In the genomic region with DNA sequence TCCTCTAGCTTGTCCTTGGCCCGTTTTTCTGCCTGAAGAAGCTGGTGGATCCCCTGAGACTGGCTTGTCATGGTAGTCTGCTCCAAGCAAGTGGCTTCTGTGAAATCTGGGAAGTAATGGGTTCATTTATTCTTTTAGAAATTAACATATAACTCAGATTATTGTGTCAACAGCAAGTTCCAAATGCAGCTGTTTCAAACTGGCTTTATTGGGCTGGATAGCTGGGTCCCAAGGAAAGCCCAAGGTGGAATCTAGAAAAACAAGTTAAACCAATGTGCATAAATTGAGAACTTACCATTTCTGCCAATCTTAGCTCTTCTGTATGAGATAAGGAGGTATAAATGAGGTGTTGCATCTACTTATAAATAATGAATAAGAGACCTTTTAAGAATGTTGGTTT, we compare ENCODE assay signal across 22 cellular contexts. TPM values are rescaled to one million over a fixed set of nuclear protein-coding genes. Genes with fewer than 3 reads are reported as not detected.
"Had no signal": no experiment of that assay in that cellular context is flagged by ENCODE, and none has a peak within 500 bp of the region (broad histone marks: within the 10 kb centered on the region; RNA-seq: fewer than 3 reads in every experiment).

A gene with protein sequence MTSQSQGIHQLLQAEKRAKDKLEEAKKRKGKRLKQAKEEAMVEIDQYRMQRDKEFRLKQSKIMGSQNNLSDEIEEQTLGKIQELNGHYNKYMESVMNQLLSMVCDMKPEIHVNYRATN (minus strand): TSS at position 101 of the 400 bp plus-strand sequence. CDS start 30 bp downstream, at position 71.

- H3K27ac Mint-ChIP-seq: activated naive CD4-positive, alpha-beta T cell treated with anti-CD3 and anti-CD28 coated beads, Interleukin-2, amount 10 ng/mL, durations not matched to agents 7 days and 5 days; activated T-helper 1 cell treated with anti-CD3 and anti-CD28 coated beads, Interleukin-12 subunit alpha, Interleukin-12 subunit beta, Interleukin-2, Interleukin-4 antibody, amounts not matched to agents 30 ng/mL and 10 ng/mL and 1 ng/mL, durations not matched to agents 14 hours and 24 hours and 36 hours had no signal

- H3K9me3 Mint-ChIP-seq: activated naive CD4-positive, alpha-beta T cell treated with anti-CD3 and anti-CD28 coated beads, Interleukin-2, amount 10 ng/mL, durations not matched to agents 7 days and 5 days had no signal

- H3K36me3 ChIP-seq: breast epithelium, neutrophil, right atrium auricular region, tibial artery had no signal

- DNase-seq: activated CD4-positive, alpha-beta T cell treated with anti-CD3 and anti-CD28 coated beads, Interleukin-2, amount 50 U/mL, for 48 hours; activated CD8-positive, alpha-beta memory T cell treated with anti-CD3 and anti-CD28 coated beads, Interleukin-2, amount 10 ng/mL, durations not matched to agents 7 days and 5 days; activated naive CD4-positive, alpha-beta T cell treated with anti-CD3 and anti-CD28 coated beads, Interleukin-2, amount 10 ng/mL, durations not matched to agents 7 days and 5 days; aorta; dermis blood vessel endothelial cell; hippocampal formation; kidney glomerular epithelial cell; stimulated activated CD4-positive, alpha-beta T cell treated with anti-CD3 and anti-CD28 coated beads, Interleukin-4, amount 100 ng/mL, for 4 hours; T-helper 2 cell; tibial artery had no signal

- H3K27me3 Mint-ChIP-seq: activated CD8-positive, alpha-beta memory T cell treated with anti-CD3 and anti-CD28 coated beads, Interleukin-2, amount 10 ng/mL, durations not matched to agents 7 days and 5 days; activated naive CD4-positive, alpha-beta T cell treated with anti-CD3 and anti-CD28 coated beads, Interleukin-2, amount 10 ng/mL, durations not matched to agents 7 days and 5 days had no signal

- H3K4me1 ChIP-seq: breast epithelium, right atrium auricular region, tibial artery had no signal

- H3K27me3 ChIP-seq: breast epithelium, neutrophil, right atrium auricular region, tibial artery had no signal

- H3K27ac ChIP-seq: breast epithelium, neutrophil, right atrium auricular region, skin epidermis, tibial artery had no signal

- ATAC-seq: activated CD8-positive, alpha-beta memory T cell treated with anti-CD3 and anti-CD28 coated beads, Interleukin-2, amount 10 ng/mL, durations not matched to agents 7 days and 5 days had no signal

- H3K4me3 Mint-ChIP-seq: activated CD8-positive, alpha-beta memory T cell treated with anti-CD3 and anti-CD28 coated beads, Interleukin-2, amount 10 ng/mL, durations not matched to agents 7 days and 5 days; activated naive CD4-positive, alpha-beta T cell treated with anti-CD3 and anti-CD28 coated beads, Interleukin-2, amount 10 ng/mL, durations not matched to agents 7 days and 5 days; activated T-helper 1 cell treated with anti-CD3 and anti-CD28 coated beads, Interleukin-12 subunit alpha, Interleukin-12 subunit beta, Interleukin-2, Interleukin-4 antibody, amounts not matched to agents 30 ng/mL and 10 ng/mL and 1 ng/mL, durations not matched to agents 14 hours and 24 hours and 36 hours had no signal

- H3K36me3 Mint-ChIP-seq: activated naive CD4-positive, alpha-beta T cell treated with anti-CD3 and anti-CD28 coated beads, Interleukin-2, amount 10 ng/mL, durations not matched to agents 7 days and 5 days had no signal

- H3K4me3 ChIP-seq: breast epithelium, right atrium auricular region, skin epidermis, tibial artery had no signal

- H3K9me3 ChIP-seq: breast epithelium, neutrophil, right atrium auricular region, tibial artery had no signal

RNA-seq across cellular contexts. Expression of the gene that starts here (rescaled TPM):
- total RNA-seq: activated CD8-positive, alpha-beta memory T cell treated with anti-CD3 and anti-CD28 coated beads, Interleukin-2, amount 10 ng/mL, durations not matched to agents 7 days and 5 days; activated T-helper 1 cell treated with anti-CD3 and anti-CD28 coated beads, Interleukin-12 subunit alpha, Interleukin-12 subunit beta, Interleukin-2, Interleukin-4 antibody, amounts not matched to agents 30 ng/mL and 10 ng/mL and 1 ng/mL, durations not matched to agents 14 hours and 24 hours and 36 hours; aorta; breast epithelium; cerebellum; glomerular endothelial cell; liver; mesenteric fat pad; myocyte; posterior vena cava; right atrium auricular region had no signal
- polyA plus RNA-seq: aorta, esophagus, liver had no signal
